In the genomic region with DNA sequence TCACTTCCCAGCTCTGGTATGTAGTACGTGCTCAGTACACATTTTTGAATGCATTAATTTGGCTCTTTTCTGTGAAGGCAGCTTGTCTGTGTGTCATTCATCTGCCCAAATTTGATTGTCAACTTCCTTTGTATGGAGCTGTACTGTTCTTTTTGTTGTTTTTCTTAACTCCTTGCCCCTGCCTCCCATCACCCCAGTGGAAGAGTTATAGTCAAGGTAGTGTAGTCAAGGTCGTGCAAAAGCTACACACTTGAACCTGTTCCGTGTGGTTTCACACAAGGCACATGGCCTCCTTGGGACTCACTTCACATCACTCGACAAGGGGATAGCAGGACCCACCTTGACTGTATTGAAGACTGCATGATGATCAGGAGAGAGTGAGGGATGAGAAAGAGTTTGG, we compare ENCODE assay signal across 2 cellular contexts.
TF ChIP-seq lines count a peak whose summit lies in the region.

No MANE protein-coding gene starts in this region.

TF ChIP-seq in IMR-90, 13 proteins besides CTCF, POLR2A, EP300 and RAD21:
- TF ChIP-seq RCOR1 (IDR thresholded peaks at IDR 0.05; ENCODE audit: insufficient replicate concordance, low read length) (no peak), MAFK (IDR thresholded peaks at IDR 0.05; ENCODE audit: low read depth, low read length) (no peak), USF2 (IDR thresholded peaks at IDR 0.05; ENCODE audit: low read depth, low read length) (no peak), MXI1 (IDR thresholded peaks at IDR 0.05; ENCODE audit: borderline replicate concordance, low read depth, low read length) (no peak), BHLHE40 (IDR thresholded peaks at IDR 0.05; ENCODE audit: low read depth, low read length) (no peak), RFX5 (IDR thresholded peaks at IDR 0.05; ENCODE audit: low read depth, low read length) (no peak), MAZ (IDR thresholded peaks at IDR 0.05; ENCODE audit: borderline replicate concordance, low read depth, low read length) (no peak), SMC3 (IDR thresholded peaks at IDR 0.05; ENCODE audit: low read depth, low read length) (no peak), NFE2L2 (IDR thresholded peaks at IDR 0.05; ENCODE audit: low read depth, low read length) (no peak), CEBPB (IDR thresholded peaks at IDR 0.05; ENCODE audit: low read depth, low read length) (no peak), CHD1 (IDR thresholded peaks at IDR 0.05; ENCODE audit: low read depth, low read length) (no peak), FOS (IDR thresholded peaks at IDR 0.05; ENCODE audit: low read depth, low read length) (no peak)
- TF ChIP-seq, protein P1, sequence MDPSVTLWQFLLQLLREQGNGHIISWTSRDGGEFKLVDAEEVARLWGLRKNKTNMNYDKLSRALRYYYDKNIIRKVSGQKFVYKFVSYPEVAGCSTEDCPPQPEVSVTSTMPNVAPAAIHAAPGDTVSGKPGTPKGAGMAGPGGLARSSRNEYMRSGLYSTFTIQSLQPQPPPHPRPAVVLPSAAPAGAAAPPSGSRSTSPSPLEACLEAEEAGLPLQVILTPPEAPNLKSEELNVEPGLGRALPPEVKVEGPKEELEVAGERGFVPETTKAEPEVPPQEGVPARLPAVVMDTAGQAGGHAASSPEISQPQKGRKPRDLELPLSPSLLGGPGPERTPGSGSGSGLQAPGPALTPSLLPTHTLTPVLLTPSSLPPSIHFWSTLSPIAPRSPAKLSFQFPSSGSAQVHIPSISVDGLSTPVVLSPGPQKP (IDR thresholded peaks at IDR 0.05; ENCODE audit: borderline replicate concordance, low read depth, low read length) = no peak

TF ChIP-seq in GM12878, 131 proteins besides CTCF, POLR2A, EP300 and RAD21:
- TF ChIP-seq POU2F2 (IDR thresholded peaks at IDR 0.05; ENCODE audit: borderline replicate concordance, low read depth, low read length) = 0 out of 3 replicates have a peak, but pooled peaks have one; percentile 7
- TF ChIP-seq SREBF2 (IDR thresholded peaks at IDR 0.05; ENCODE audit: low read length) = no peak
